1 cellular context compared by ENCODE assay signal in genomic region chr3:113268917-113269316, GRCh38.
TF ChIP-seq lines count a peak whose summit lies in the region.

No MANE protein-coding gene starts in this region.

TF ChIP-seq in H1, 55 proteins besides CTCF, POLR2A, EP300 and RAD21 (continued from another document):
- 0 out of 2 replicates have a peak, but pooled peaks have one; percentile 26 for TF ChIP-seq E2F6 (IDR thresholded peaks at IDR 0.05)
- TF ChIP-seq TAF7 (optimal IDR thresholded peaks at IDR 0.05; ENCODE audit: borderline replicate concordance, low read depth, low read length) = no peak
- TF ChIP-seq EZH2 (IDR thresholded peaks at IDR 0.05; ENCODE audit: low read depth, low read length, severe bottlenecking) = no peak
- no peak for TF ChIP-seq POLR2AphosphoS5 (IDR thresholded peaks at IDR 0.05; ENCODE audit: low read depth, low read length)
